ENCODE assay signal across 21 cellular contexts in genomic region chr15:89679221-89679620, GRCh38. TPM values are rescaled to one million over a fixed set of nuclear protein-coding genes. Genes with fewer than 3 reads are reported as not detected.
DNase-seq lines count a peak whose midpoint lies in the region; ATAC-seq, FAIRE-seq and TF ChIP-seq lines count a peak whose summit lies in the region.
"Had no signal": no experiment of that assay in that cellular context is flagged by ENCODE, and none has a peak within 500 bp of the region (broad histone marks: within the 10 kb centered on the region; RNA-seq: fewer than 3 reads in every experiment).

TSS of gene PLIN1 (minus strand) at chr15:89679367. CDS start at chr15:89677489, 1,878 bp downstream.

- WGBS in mammary epithelial cell (ENCODE audit: low coverage, missing lambda C conversion rate) = 96% methylated on average over 2 of the region's 2 CpGs
- 33% methylated on average over 2 of the region's 2 CpGs for WGBS in HepG2 (ENCODE audit: low lambda C conversion rate)

- no peak for DNase-seq in MCF 10A (ENCODE audit: unreplicated experiment)
- no peak for DNase-seq in mammary epithelial cell
- DNase-seq in HepG2 (ENCODE audit: low spot score) = no peak
- no peak for DNase-seq in upper lobe of right lung
- no peak for DNase-seq in stimulated activated CD4-positive, alpha-beta T cell treated with anti-CD3 and anti-CD28 coated beads, Interleukin-4, amount 100 ng/mL, for 1 hour
- DNase-seq in EL = no peak
- DNase-seq: 8988T; activated B cell treated with CpG ODN at 0.5 μM for 24 hours; activated CD8-positive, alpha-beta memory T cell treated with anti-CD3 and anti-CD28 coated beads, Interleukin-2, amount 10 ng/mL, durations not matched to agents 7 days and 5 days; activated naive CD4-positive, alpha-beta T cell; brain microvascular endothelial cell; effector CD8-positive, alpha-beta T cell; H7; IMR-90; MV-4-11; NCI-H2081; NCI-H69; T-cell had no signal

- peak; percentile 44 for FAIRE-seq in HepG2 (lab: Jason Lieb, UNC)

- no peak within 1 kb of the TSS for H3K9ac ChIP-seq in mammary epithelial cell (ENCODE audit: insufficient read depth, low read length)
- H3K9ac ChIP-seq in HepG2 (ENCODE audit: insufficient read depth, low read depth, low read length) = no peak within 1 kb of the TSS
- H3K9ac ChIP-seq in rectal smooth muscle tissue (ENCODE audit: low read length) = no peak within 1 kb of the TSS

- in situ Hi-C loops in mammary epithelial cell (cut with MboI; ENCODE audit: low sequenced_read_pairs in 2 of 2) = no loop called here
- in situ Hi-C loops in HepG2 (cut with HindIII; ENCODE audit: extremely low pct_ligation_motif_present, low pct_unique_long_range_greater_than_20kb) = no loop called here

- H3K36me3 Mint-ChIP-seq in MCF 10A (ENCODE audit: insufficient read depth, unreplicated experiment) = no peaks in the 10 kb centered on the region
- H3K36me3 Mint-ChIP-seq: activated CD8-positive, alpha-beta memory T cell treated with anti-CD3 and anti-CD28 coated beads, Interleukin-2, amount 10 ng/mL, durations not matched to agents 7 days and 5 days had no signal

- BruUV-seq in MCF 10A (replicated peaks; lab: Mats Ljungman, UMichigan) (no TSS peak), mammary epithelial cell (replicated peaks; lab: Mats Ljungman, UMichigan) (no TSS peak), HepG2 (replicated peaks; lab: Mats Ljungman, UMichigan) (no TSS peak)

- TF ChIP-seq EP300 in HepG2 (IDR thresholded peaks at IDR 0.05; ENCODE audit: low read depth in 2 of 2, low read length in 2 of 2) (no peak), HepG2 (CRISPR knock-in tag; IDR thresholded peaks at IDR 0.05; ENCODE audit: borderline replicate concordance) (no peak)

- CTCF ChIA-PET in MCF 10A (lab: Yijun Ruan, JAX) (interaction anchor here (0.6 to 1.1 kb wide), 4 partner anchors 14 to 20 kb away, joined by 3 to 6 read pairs (median 3); no protein-coding TSS in a partner anchor), mammary epithelial cell (lab: Charles Lee; ENCODE audit: low non-redundant PET) (no interaction called here), HepG2 (lab: Yijun Ruan, JAX; ENCODE audit: low intra/inter-chr PET ratio, low total read pairs) (no interaction called here)

- H3K27me3 ChIP-seq in mammary epithelial cell (ENCODE audit: insufficient read depth, low read length) = no peaks in the 10 kb centered on the region
- no peaks in the 10 kb centered on the region for H3K27me3 ChIP-seq in HepG2 (ENCODE audit: control insufficient read depth in 1 of 2, insufficient read depth in 2 of 2, low read length in 2 of 2)
- H3K27me3 ChIP-seq in rectal smooth muscle tissue (ENCODE audit: control insufficient read depth, insufficient read depth, low read length) = no peaks in the 10 kb centered on the region
- no peaks in the 10 kb centered on the region for H3K27me3 ChIP-seq in upper lobe of right lung
- H3K27me3 ChIP-seq: brain microvascular endothelial cell had no signal

- H4K20me1 ChIP-seq in mammary epithelial cell (ENCODE audit: insufficient read depth, low read length) (no peaks in the 10 kb centered on the region), HepG2 (ENCODE audit: insufficient read depth, low read length) (no peaks in the 10 kb centered on the region)

- dilution Hi-C loops in mammary epithelial cell (cut with HindIII; ENCODE audit: low sequenced_read_pairs) = no loop called here

- H3K4me3 ChIP-seq in mammary epithelial cell (replicated peaks in 1 of 3; ENCODE audit: insufficient read depth in 1 of 3, low read depth in 2 of 3, low read length in 3 of 3) (no peak within 1 kb of the TSS), HepG2 (replicated peaks in 1 of 3; ENCODE audit: insufficient read depth in 1 of 3, low read depth in 2 of 3, low read length in 3 of 3) (no peak within 1 kb of the TSS), rectal smooth muscle tissue (ENCODE audit: low read length) (no peak within 1 kb of the TSS), upper lobe of right lung (no peak within 1 kb of the TSS)

- no peaks in the 10 kb centered on the region for H3K4me1 ChIP-seq in mammary epithelial cell (ENCODE audit: insufficient read depth, low read length)
- peaks cover 54% of the 10 kb centered on the region for H3K4me1 ChIP-seq in HepG2 (ENCODE audit: insufficient read depth, low read length)
- H3K4me1 ChIP-seq in rectal smooth muscle tissue (ENCODE audit: control insufficient read depth, insufficient read depth, low read length) = peaks cover 11% of the 10 kb centered on the region
- peaks cover 16% of the 10 kb centered on the region for H3K4me1 ChIP-seq in upper lobe of right lung

- H3K79me2 ChIP-seq in mammary epithelial cell (ENCODE audit: insufficient read depth, low read length) (no peaks in the 10 kb centered on the region), HepG2 (ENCODE audit: insufficient read depth, low read length) (no peaks in the 10 kb centered on the region)

- no peak for TF ChIP-seq RAD21 in HepG2 (CRISPR knock-in tag; IDR thresholded peaks at IDR 0.05)

- peaks cover 22% of the 10 kb centered on the region for H3K4me1 Mint-ChIP-seq in MCF 10A (ENCODE audit: insufficient read depth, unreplicated experiment)
- H3K4me1 Mint-ChIP-seq: activated B cell treated with CpG ODN at 0.5 μM for 24 hours; activated CD8-positive, alpha-beta memory T cell treated with anti-CD3 and anti-CD28 coated beads, Interleukin-2, amount 10 ng/mL, durations not matched to agents 7 days and 5 days; T-cell had no signal

- H3K27ac Mint-ChIP-seq in MCF 10A (ENCODE audit: low read depth, unreplicated experiment) = peak within 1 kb of the TSS; percentile 70
- H3K27ac Mint-ChIP-seq: activated B cell treated with CpG ODN at 0.5 μM for 24 hours; activated CD8-positive, alpha-beta memory T cell treated with anti-CD3 and anti-CD28 coated beads, Interleukin-2, amount 10 ng/mL, durations not matched to agents 7 days and 5 days; T-cell had no signal

- H3K27me3 Mint-ChIP-seq in MCF 10A (ENCODE audit: insufficient read depth, unreplicated experiment) = no peaks in the 10 kb centered on the region
- H3K27me3 Mint-ChIP-seq: activated B cell treated with CpG ODN at 0.5 μM for 24 hours; activated CD8-positive, alpha-beta memory T cell treated with anti-CD3 and anti-CD28 coated beads, Interleukin-2, amount 10 ng/mL, durations not matched to agents 7 days and 5 days; T-cell had no signal

- H3K9me3 ChIP-seq in mammary epithelial cell (replicated peaks; ENCODE audit: insufficient read depth, low read length) = no peaks in the 10 kb centered on the region
- H3K9me3 ChIP-seq in HepG2 (ENCODE audit: low read length) = no peaks in the 10 kb centered on the region
- H3K9me3 ChIP-seq in upper lobe of right lung = no peaks in the 10 kb centered on the region

- POLR2A ChIA-PET in MCF 10A (lab: Yijun Ruan, JAX) = interaction anchor here (2.6 to 2.7 kb wide), 2 partner anchors 10 to 17 kb away, joined by 8 to 11 read pairs; no protein-coding TSS in a partner anchor
- POLR2A ChIA-PET in HepG2 (lab: Yijun Ruan, JAX) = no interaction called here

- no peak within 1 kb of the TSS for H3K27ac ChIP-seq in mammary epithelial cell (ENCODE audit: insufficient read depth, low read depth, low read length)
- H3K27ac ChIP-seq in HepG2 (ENCODE audit: extremely low read length, insufficient read depth, low read length) = peak within 1 kb of the TSS; percentile 85
- H3K27ac ChIP-seq in rectal smooth muscle tissue (ENCODE audit: low read depth, low read length) = peak within 1 kb of the TSS; percentile 72
- peak within 1 kb of the TSS; percentile 51 for H3K27ac ChIP-seq in upper lobe of right lung
- H3K27ac ChIP-seq: brain microvascular endothelial cell had no signal

- intact Hi-C loops in MCF 10A (cut with micrococcal nuclease) = no loop called here
- intact Hi-C loops in mammary epithelial cell (cut with micrococcal nuclease) = no loop called here
- intact Hi-C loops in HepG2 (cut with micrococcal nuclease; ENCODE audit: unreplicated experiment) = loop anchor here (10.0 kb wide), 1 partner anchor 184 kb away; the partner anchor contains the start of gene RHCG
- intact Hi-C loops in upper lobe of right lung (cut with DNase I) = no loop called here

- TF ChIP-seq CTCF in MCF 10A (IDR thresholded peaks at IDR 0.05; ENCODE audit: unreplicated experiment) (no peak), mammary epithelial cell (conservative IDR thresholded peaks at IDR 0.05 in 1 of 2, IDR thresholded peaks at IDR 0.05 in 1 of 2; ENCODE audit: extremely low read depth in 1 of 2, insufficient read depth in 1 of 2, low read depth in 1 of 2, low read length in 2 of 2) (no peak), HepG2 (CRISPR knock-in tag; IDR thresholded peaks at IDR 0.05) (no peak), upper lobe of right lung (IDR thresholded peaks at IDR 0.05) (no peak)

- ATAC-seq in HepG2 = peak; percentile 42
- ATAC-seq in upper lobe of right lung = no peak
- no peak for ATAC-seq in HG03108 (IDR thresholded peaks at IDR 0.05; ENCODE audit: unreplicated experiment)
- ATAC-seq: activated CD8-positive, alpha-beta memory T cell treated with anti-CD3 and anti-CD28 coated beads, Interleukin-2, amount 10 ng/mL, durations not matched to agents 7 days and 5 days; Panc1; T-cell had no signal

- H3K4me2 ChIP-seq in mammary epithelial cell (ENCODE audit: insufficient read depth, low read depth, low read length) (no peak within 1 kb of the TSS), HepG2 (ENCODE audit: low read depth, low read length) (peak within 1 kb of the TSS; percentile 46)

- H3K9me3 Mint-ChIP-seq in MCF 10A (ENCODE audit: unreplicated experiment) = no peaks in the 10 kb centered on the region
- H3K9me3 Mint-ChIP-seq: activated B cell treated with CpG ODN at 0.5 μM for 24 hours, T-cell had no signal

- H3K4me3 Mint-ChIP-seq in MCF 10A (ENCODE audit: unreplicated experiment) = peak within 1 kb of the TSS; percentile 3
- H3K4me3 Mint-ChIP-seq: activated B cell treated with CpG ODN at 0.5 μM for 24 hours; activated CD8-positive, alpha-beta memory T cell treated with anti-CD3 and anti-CD28 coated beads, Interleukin-2, amount 10 ng/mL, durations not matched to agents 7 days and 5 days; T-cell had no signal

- H3K36me3 ChIP-seq in mammary epithelial cell (ENCODE audit: insufficient read depth, low read length) = no peaks in the 10 kb centered on the region
- no peaks in the 10 kb centered on the region for H3K36me3 ChIP-seq in HepG2 (replicated peaks in 1 of 2; ENCODE audit: control insufficient read depth in 1 of 2, insufficient read depth in 2 of 2, low read length in 2 of 2)
- H3K36me3 ChIP-seq in rectal smooth muscle tissue (ENCODE audit: control insufficient read depth, insufficient read depth, low read length) = no peaks in the 10 kb centered on the region
- peaks cover 3% of the 10 kb centered on the region for H3K36me3 ChIP-seq in upper lobe of right lung
- H3K36me3 ChIP-seq: brain microvascular endothelial cell had no signal

- no peak for TF ChIP-seq POLR2A in HepG2 (IDR thresholded peaks at IDR 0.05; ENCODE audit: insufficient read depth in 1 of 2, low read depth in 2 of 2, low read length in 2 of 2)

- H2AFZ ChIP-seq in mammary epithelial cell (ENCODE audit: low read depth, low read length) = no peak within 1 kb of the TSS
- H2AFZ ChIP-seq in HepG2 (ENCODE audit: low read length) = no peak within 1 kb of the TSS

RNA-seq across cellular contexts. Expression of gene PLIN1, which starts in this region (rescaled TPM):
- total RNA-seq in MCF 10A (2022) = 0.09 and 0.17 TPM in 2 replicates
- total RNA-seq in mammary epithelial cell = under 1 TPM; 0.17 to 0.31 TPM
- 0.08 TPM for polyA plus RNA-seq in mammary epithelial cell
- polyA minus RNA-seq in mammary epithelial cell = not detected
- total RNA-seq in HepG2 (2016; rRNA removed; fragmentation: Illumina TruSeq; extraction: Trizol) = 0.73 and 1.2 TPM in 2 replicates
- 0.71 TPM in 2 replicates for total RNA-seq in HepG2 (2016; cell fraction: cytosol; rRNA removed; fragmentation: Illumina TruSeq; extraction: Trizol; ENCODE audit: low read depth)
- total RNA-seq in HepG2 (2016; cell fraction: insoluble cytoplasmic fraction; rRNA removed; fragmentation: Illumina TruSeq; extraction: Trizol) = 0.65 and 1.4 TPM in 2 replicates
- 0.34 and 0.76 TPM in 2 replicates for total RNA-seq in HepG2 (2016; cell fraction: membrane; rRNA removed; fragmentation: Illumina TruSeq; extraction: Trizol)
- 1.3 TPM in 2 replicates for total RNA-seq in HepG2 (2016; cell fraction: nucleus; rRNA removed; fragmentation: Illumina TruSeq; extraction: Trizol)
- polyA plus RNA-seq in HepG2 (2011; rRNA removed) = 0.74 and 0.78 TPM in 2 replicates
- 0.16 and 0.60 TPM in 2 replicates for polyA plus RNA-seq in HepG2 (2011; cell fraction: cytosol; rRNA removed)
- polyA plus RNA-seq in HepG2 (2011; cell fraction: nucleus; rRNA removed) = 1.6 and 2.1 TPM in 2 replicates
- 0.49 and 0.54 TPM in 2 replicates for polyA plus RNA-seq in HepG2 (2012)
- polyA plus RNA-seq in HepG2 (2016; cell fraction: cytosol; fragmentation: Illumina TruSeq; extraction: Trizol; ENCODE audit: low read depth) = 1.5 and 1.7 TPM in 2 replicates
- polyA plus RNA-seq in HepG2 (2016; cell fraction: insoluble cytoplasmic fraction; fragmentation: Illumina TruSeq; extraction: Trizol; ENCODE audit: low read depth) = 0.97 and 1.0 TPM in 2 replicates
- 0.22 and 0.55 TPM in 2 replicates for polyA plus RNA-seq in HepG2 (2016; cell fraction: membrane; fragmentation: Illumina TruSeq; extraction: Trizol; ENCODE audit: low read depth)
- polyA plus RNA-seq in HepG2 (2016; cell fraction: nucleus; fragmentation: Illumina TruSeq; extraction: Trizol; ENCODE audit: insufficient read depth, low read depth) = 3.1 and 3.5 TPM in 2 replicates
- polyA minus RNA-seq in HepG2 (2011; rRNA and poly(A)+ RNA removed; ENCODE audit: low replicate concordance) = 0.49 TPM in 1 of 2 replicates, not detected in the other
- not detected in 2 replicates for polyA minus RNA-seq in HepG2 (2011; cell fraction: cytosol; rRNA and poly(A)+ RNA removed)
- 0.87 and 1.4 TPM in 2 replicates for polyA minus RNA-seq in HepG2 (2011; cell fraction: nucleus; rRNA and poly(A)+ RNA removed)
- total RNA-seq in upper lobe of right lung = 1.1 TPM
- total RNA-seq: H7 had no signal
